Comparison of ENCODE assay signal across 2 cellular contexts in genomic region chr17:32769846-32770245, GRCh38.
TF ChIP-seq lines count a peak whose summit lies in the region.

No MANE protein-coding gene starts in this region.

TF ChIP-seq in GM12878, 131 proteins besides CTCF, POLR2A, EP300 and RAD21 (continued from another document and continues in another):
- TF ChIP-seq PRDM15 (CRISPR knock-in tag; IDR thresholded peaks at IDR 0.05), result no peak
- no peak for TF ChIP-seq E2F4 (IDR thresholded peaks at IDR 0.05; ENCODE audit: low read depth, low read length)
- TF ChIP-seq POU2F2 (IDR thresholded peaks at IDR 0.05; ENCODE audit: borderline replicate concordance, low read depth, low read length), result no peak
- TF ChIP-seq RELB (IDR thresholded peaks at IDR 0.05; ENCODE audit: low read depth), result no peak
- no peak for TF ChIP-seq CREB1 (IDR thresholded peaks at IDR 0.05; ENCODE audit: low read depth)
- no peak for TF ChIP-seq ZBTB33 (IDR thresholded peaks at IDR 0.05)
- TF ChIP-seq ZNF274 (IDR thresholded peaks at IDR 0.05; ENCODE audit: insufficient read depth, insufficient read length), result no peak
- TF ChIP-seq USF1 (IDR thresholded peaks at IDR 0.05; ENCODE audit: borderline replicate concordance, extremely low read length, insufficient read depth, low read depth, low read length), result no peak
- TF ChIP-seq HDGF (IDR thresholded peaks at IDR 0.05), result no peak
- no peak for TF ChIP-seq TBL1XR1 (IDR thresholded peaks at IDR 0.05; ENCODE audit: low read depth, low read length)
- no peak for TF ChIP-seq KDM1A (IDR thresholded peaks at IDR 0.05; ENCODE audit: borderline replicate concordance)

TF ChIP-seq in liver, 16 proteins besides CTCF, POLR2A, EP300 and RAD21 (continued from another document):
- TF ChIP-seq ZBTB33 (IDR thresholded peaks at IDR 0.05) (no peak), HNF4A (conservative IDR thresholded peaks at IDR 0.05) (no peak)
TF ChIP-seq in liver: peak in this region for 0.
